1 cellular context compared by ENCODE assay signal in genomic region chr17:39018267-39019134, GRCh38.
A peak's percentile ranks its signal among the peaks of the same experiment; 100 is the strongest.
TF ChIP-seq lines count a peak whose summit lies in the region.

No MANE protein-coding gene starts in this region.

TF ChIP-seq in K562, 482 proteins besides CTCF, POLR2A, EP300 and RAD21 (continued from another document):
- TF ChIP-seq ZNF518B (CRISPR knock-in tag; IDR thresholded peaks at IDR 0.05), result no peak
- TF ChIP-seq SMARCA4 (IDR thresholded peaks at IDR 0.05), result 0 out of 2 replicates have a peak, but pooled peaks have one; percentile 42
- peak; percentile 68; the same call in 1 of the 2 replicates for TF ChIP-seq ZNF589 (CRISPR knock-in tag; IDR thresholded peaks at IDR 0.05; ENCODE audit: low read depth)
- TF ChIP-seq FOXK2 (conservative IDR thresholded peaks at IDR 0.05 in 1 of 2, IDR thresholded peaks at IDR 0.05 in 1 of 2; ENCODE audit: low read depth in 2 of 2), result peak; percentile 44 to 61; a peak in 3 of 4 replicates
- TF ChIP-seq TARDBP (IDR thresholded peaks at IDR 0.05), result no peak
- peak; percentile 62 for TF ChIP-seq EGR1 (conservative IDR thresholded peaks at IDR 0.05)
- peak; percentile 85 for TF ChIP-seq ATF3 (IDR thresholded peaks at IDR 0.05)
- TF ChIP-seq ATF3 (CRISPR knock-in tag; conservative IDR thresholded peaks at IDR 0.05), result no peak
- no peak for TF ChIP-seq MLLT1 (IDR thresholded peaks at IDR 0.05)
- 0 out of 4 replicates have a peak, but pooled peaks of 1 of the 2 experiments have one; percentile 4 for TF ChIP-seq TEAD1 (CRISPR knock-in tag; IDR thresholded peaks at IDR 0.05)
- peak; percentile 26; the same call in 1 of the 2 replicates for TF ChIP-seq ARID1B (IDR thresholded peaks at IDR 0.05)
- peak; percentile 94 for TF ChIP-seq SPI1 (IDR thresholded peaks at IDR 0.05; ENCODE audit: borderline replicate concordance, low read depth, low read length)
- no peak for TF ChIP-seq ATF7 (IDR thresholded peaks at IDR 0.05)
- peak; percentile 83 for TF ChIP-seq JUND (IDR thresholded peaks at IDR 0.05; ENCODE audit: borderline replicate concordance, low read depth, low read length)
- TF ChIP-seq JUND (tag; IDR thresholded peaks at IDR 0.05; ENCODE audit: borderline replicate concordance, low read depth, low read length), result peak; percentile 87; the same call in 2 of the 3 replicates
- peak in 1 of 2 experiments; percentile 47; a peak in 1 of 4 replicates for TF ChIP-seq ZNF639 (CRISPR knock-in tag; conservative IDR thresholded peaks at IDR 0.05 in 1 of 2, IDR thresholded peaks at IDR 0.05 in 1 of 2)
